Comparison of ENCODE assay signal across 19 cellular contexts in genomic region chr13:113750554-113751399, GRCh38. TPM values are rescaled to one million over a fixed set of nuclear protein-coding genes. Genes with fewer than 3 reads are reported as not detected.
DNase-seq lines count a peak whose midpoint lies in the region; ATAC-seq, FAIRE-seq and TF ChIP-seq lines count a peak whose summit lies in the region.
"Had no signal": no experiment of that assay in that cellular context is flagged by ENCODE, and none has a peak within 500 bp of the region (broad histone marks: within the 10 kb centered on the region; RNA-seq: fewer than 3 reads in every experiment).

No MANE protein-coding gene starts in this region.

- CTCF ChIA-PET in HEK293 (lab: Yijun Ruan, JAX) (interaction anchor here (0.6 kb wide), 1 partner anchor 51 kb away, joined by 3 read pairs; no protein-coding TSS in a partner anchor), GM12878 (lab: Yijun Ruan, JAX) (no interaction called here)

- no peak overlapping the region for H2BK5ac ChIP-seq in trophoblast cell (ENCODE audit: low read depth, low read length, poor library complexity)

- H4K12ac ChIP-seq in trophoblast cell (ENCODE audit: low read depth, low read length): no peak overlapping the region

- no peak for ATAC-seq in GM12878
- ATAC-seq: A549 had no signal

- SMC1A ChIA-PET in GM12878 (lab: Charles Lee; ENCODE audit: uncharacterized antibody, unreplicated experiment): no interaction called here

- no peak for TF ChIP-seq POLR2A in GM12878 (IDR thresholded peaks at IDR 0.05; ENCODE audit: low read depth, low read length)

- 71% methylated on average over 23 of the region's 23 CpGs for WGBS in GM12878 (ENCODE audit: insufficient coverage, insufficient replicate concordance, low lambda C conversion rate, missing lambda C conversion rate)
- no CpG with 5 or more reads among the region's 23 CpGs for WGBS in trophoblast cell (ENCODE audit: extremely low coverage, insufficient coverage, insufficient read length)

- FAIRE-seq in GM12878 (lab: Jason Lieb, UNC): no peak
- FAIRE-seq in keratinocyte (lab: Jason Lieb, UNC): peak; percentile 5
- FAIRE-seq: A549 had no signal

- intact Hi-C loops in GM12878 (cut with micrococcal nuclease; ENCODE audit: unreplicated experiment): no loop called here

- H3K9me1 ChIP-seq in keratinocyte (ENCODE audit: control insufficient read depth, extremely low read depth, insufficient read depth, low read length): no peaks in the 10 kb centered on the region

- no peak overlapping the region for H4K8ac ChIP-seq in trophoblast cell (ENCODE audit: low read depth, low read length)

- H2AFZ ChIP-seq in GM12878 (ENCODE audit: control insufficient read depth, low read depth, low read length): no peak overlapping the region
- H2AFZ ChIP-seq in keratinocyte (ENCODE audit: control insufficient read depth, low read length): no peak overlapping the region
- H2AFZ ChIP-seq in trophoblast cell (ENCODE audit: insufficient read depth, low read length, poor library complexity): no peak overlapping the region

- no peak overlapping the region for H3K27ac ChIP-seq in HEK293 (ENCODE audit: extremely low read depth, low read depth, low read length)
- no peak overlapping the region for H3K27ac ChIP-seq in GM12878 (ENCODE audit: control insufficient read depth, insufficient read depth)
- H3K27ac ChIP-seq in keratinocyte (ENCODE audit: control insufficient read depth, insufficient read depth, low read length): no peak overlapping the region
- no peak overlapping the region for H3K27ac ChIP-seq in trophoblast cell (ENCODE audit: low read depth, low read length)
- H3K27ac ChIP-seq: A549, RWPE1 had no signal

- no peak for TF ChIP-seq EP300 in GM12878 (IDR thresholded peaks at IDR 0.05; ENCODE audit: borderline replicate concordance in 1 of 2, control insufficient read depth in 1 of 2, low read depth in 2 of 2, low read length in 2 of 2)

- no peak overlapping the region for H3K14ac ChIP-seq in trophoblast cell (ENCODE audit: low read length)

- no peaks in the 10 kb centered on the region for H3K9me3 ChIP-seq in HEK293 (ENCODE audit: control insufficient read depth, insufficient read depth, low read depth, low read length)
- no peaks in the 10 kb centered on the region; the same call in 2 of the 3 replicates for H3K9me3 ChIP-seq in GM12878 (replicated peaks; ENCODE audit: control insufficient read depth, insufficient read depth, low read length)
- peaks cover 8% of the 10 kb centered on the region for H3K9me3 ChIP-seq in keratinocyte (ENCODE audit: control insufficient read depth, low read depth, low read length)
- H3K9me3 ChIP-seq in trophoblast cell (ENCODE audit: insufficient read depth, low read depth, low read length): peaks cover 15% of the 10 kb centered on the region
- H3K9me3 ChIP-seq: A549, BE2C had no signal

- H3K4me2 ChIP-seq in GM12878 (ENCODE audit: control insufficient read depth, insufficient read depth): no peak overlapping the region
- no peak overlapping the region for H3K4me2 ChIP-seq in keratinocyte (ENCODE audit: control insufficient read depth, extremely low read depth, insufficient read depth, low read depth, low read length)
- H3K4me2 ChIP-seq in trophoblast cell (ENCODE audit: low read length): no peak overlapping the region
- H3K4me2 ChIP-seq: A549 had no signal

- no peak overlapping the region for H3K9ac ChIP-seq in GM12878 (ENCODE audit: control insufficient read depth, insufficient read depth, low read length)
- H3K9ac ChIP-seq in keratinocyte (ENCODE audit: control insufficient read depth, extremely low read depth, insufficient read depth, low read length): no peak overlapping the region
- H3K9ac ChIP-seq in trophoblast cell (ENCODE audit: low read length): no peak overlapping the region

- H3K4me1 ChIP-seq in HEK293 (ENCODE audit: control insufficient read depth, insufficient read depth, low read length) (no peaks in the 10 kb centered on the region), GM12878 (ENCODE audit: control insufficient read depth, insufficient read depth, low read length) (no peaks in the 10 kb centered on the region), keratinocyte (ENCODE audit: control insufficient read depth, extremely low read depth, insufficient read depth, low read length) (no peaks in the 10 kb centered on the region), trophoblast cell (ENCODE audit: control insufficient read depth in 1 of 2, insufficient read depth in 2 of 2, low read length in 2 of 2) (no peaks in the 10 kb centered on the region)
- H3K4me1 ChIP-seq: A549 had no signal

- TF ChIP-seq RAD21 in GM12878 (IDR thresholded peaks at IDR 0.05; ENCODE audit: insufficient read depth, low read depth, low read length): no peak

- RAD21 ChIA-PET in GM12878 (lab: Charles Lee; ENCODE audit: unreplicated experiment): no interaction called here

- H3K27me3 ChIP-seq in GM12878 (replicated peaks in 1 of 2; ENCODE audit: control insufficient read depth in 2 of 2, insufficient read depth in 2 of 2, low read length in 1 of 2): no peaks in the 10 kb centered on the region
- peaks cover 18% of the 10 kb centered on the region for H3K27me3 ChIP-seq in keratinocyte (ENCODE audit: control insufficient read depth, extremely low read depth, insufficient read depth, low read length)
- H3K27me3 ChIP-seq in trophoblast cell (ENCODE audit: insufficient read depth, low read length): no peaks in the 10 kb centered on the region
- H3K27me3 ChIP-seq: BE2C had no signal

- H3K36me3 ChIP-seq in HEK293 (ENCODE audit: control insufficient read depth in 2 of 2, insufficient read depth in 1 of 2, low read length in 2 of 2) (no peaks in the 10 kb centered on the region), GM12878 (ENCODE audit: control insufficient read depth in 2 of 2, insufficient read depth in 2 of 2, low read length in 1 of 2) (no peaks in the 10 kb centered on the region), keratinocyte (ENCODE audit: control insufficient read depth in 2 of 2, extremely low read depth in 1 of 2, insufficient read depth in 2 of 2, low read length in 2 of 2) (no peaks in the 10 kb centered on the region), trophoblast cell (ENCODE audit: control insufficient read depth in 1 of 2, insufficient read depth in 2 of 2, low read length in 2 of 2) (no peaks in the 10 kb centered on the region)
- H3K36me3 ChIP-seq: BE2C had no signal

- in situ Hi-C loops in GM12878 (cut with MboI): no loop called here

- H3K18ac ChIP-seq in trophoblast cell (ENCODE audit: low read length): no peak overlapping the region

- dilution Hi-C loops in keratinocyte (cut with MboI; ENCODE audit: extremely low pct_ligation_motif_present, low sequenced_read_pairs): no loop called here

- H3K4me3 ChIP-seq in HEK293 (ENCODE audit: low read depth, low read length): no peak overlapping the region
- H3K4me3 ChIP-seq in GM12878: no peak overlapping the region
- H3K4me3 ChIP-seq in keratinocyte (ENCODE audit: control insufficient read depth in 2 of 3, extremely low read depth in 1 of 3, insufficient read depth in 2 of 3, low read depth in 1 of 3, low read length in 3 of 3): no peak overlapping the region
- H3K4me3 ChIP-seq in trophoblast cell (ENCODE audit: low read depth, low read length): peak overlapping the region; percentile 55
- H3K4me3 ChIP-seq: A549 had no signal

- H3K23ac ChIP-seq in trophoblast cell (ENCODE audit: low read length): peak overlapping the region; percentile 0

- no peak for DNase-seq in GM12878 (ENCODE audit: low read depth, low spot score)
- no peak for DNase-seq in keratinocyte (ENCODE audit: low read depth, low spot score)
- DNase-seq in trophoblast cell: no peak
- DNase-seq in amniotic stem cell (lab: John Stamatoyannopoulos, UW): no peak
- no peak for DNase-seq in NCI-H2029 (lab: John Stamatoyannopoulos, UW)
- no peak for DNase-seq in SK-N-DZ (ENCODE audit: low spot score)
- DNase-seq: BE2C, EL, H9, KG1, NCI-H1092, NCI-H1436, NCI-H187 treated with DMSO at 0.1 percent for 48 hours, NCI-H510A, NCI-H748 treated with DMSO at 0.1 percent for 48 hours, SIG-M5 had no signal

- no peak overlapping the region for H2AK5ac ChIP-seq in trophoblast cell (ENCODE audit: low read length)

- H3K79me2 ChIP-seq in GM12878 (ENCODE audit: control insufficient read depth, insufficient read depth, low read length) (no peaks in the 10 kb centered on the region), keratinocyte (ENCODE audit: control insufficient read depth, insufficient read depth, low read length) (no peaks in the 10 kb centered on the region), trophoblast cell (ENCODE audit: control insufficient read depth, insufficient read depth, low read length, poor library complexity) (no peaks in the 10 kb centered on the region)

- BruUV-seq in GM12878 (replicated peaks; lab: Mats Ljungman, UMichigan): no TSS peak

- POLR2A ChIA-PET in HEK293 (lab: Yijun Ruan, JAX) (no interaction called here), GM12878 (lab: Charles Lee) (no interaction called here)

- no peak overlapping the region for H3K4ac ChIP-seq in trophoblast cell (ENCODE audit: low read depth, low read length)

- no peak for TF ChIP-seq CTCF in HEK293 (tag by site-specific recombination; IDR thresholded peaks at IDR 0.05)
- no peak for TF ChIP-seq CTCF in GM12878 (IDR thresholded peaks at IDR 0.05 in 2 of 3, conservative IDR thresholded peaks at IDR 0.05 in 1 of 3; ENCODE audit: control insufficient read depth in 2 of 3, extremely low read depth in 1 of 3, insufficient read depth in 1 of 3, low read depth in 3 of 3, low read length in 3 of 3)
- TF ChIP-seq CTCF in keratinocyte (optimal IDR thresholded peaks at IDR 0.05 in 1 of 3, IDR thresholded peaks at IDR 0.05 in 1 of 3, conservative IDR thresholded peaks at IDR 0.05 in 1 of 3; ENCODE audit: extremely low read depth in 1 of 3, insufficient read depth in 2 of 3, low read length in 3 of 3): no peak

- no peaks in the 10 kb centered on the region for H4K20me1 ChIP-seq in GM12878 (ENCODE audit: control insufficient read depth, insufficient read depth)
- no peaks in the 10 kb centered on the region for H4K20me1 ChIP-seq in keratinocyte (ENCODE audit: control insufficient read depth, extremely low read depth, insufficient read depth, low read length)

- no peak overlapping the region for H2BK120ac ChIP-seq in trophoblast cell (ENCODE audit: insufficient read depth, low read length, poor library complexity)

- H3K79me1 ChIP-seq in trophoblast cell (ENCODE audit: low read length): no peaks in the 10 kb centered on the region

- no peak overlapping the region for H4K91ac ChIP-seq in trophoblast cell (ENCODE audit: low read depth, low read length)

- no peak overlapping the region for H2BK12ac ChIP-seq in trophoblast cell (ENCODE audit: low read length)

RNA-seq across cellular contexts. Expression of gene TMEM255B, which starts 8.2 kb away (rescaled TPM):
- total RNA-seq in GM12878 (2013; cell fraction: nucleolus; rRNA removed): 0.95 and 1.4 TPM in 2 replicates
- 0.06 and 0.22 TPM in 2 replicates for total RNA-seq in GM12878 (2014; rRNA removed)
- total RNA-seq in GM12878 (2014; rRNA removed; fragmentation: Illumina TruSeq; extraction: Trizol): 0.13 and 0.18 TPM in 2 replicates
- 0.43 and 0.62 TPM in 2 replicates for total RNA-seq in GM12878 (2021)
- polyA plus RNA-seq in GM12878 (2011; ENCODE audit: low read depth): 0.04 TPM
- 0.04 and 0.05 TPM in 2 replicates for polyA plus RNA-seq in GM12878 (2011; rRNA removed)
- polyA plus RNA-seq in GM12878 (2011; cell fraction: cytosol; rRNA removed): 0.03 TPM in 2 replicates
- 0.19 and 0.29 TPM in 2 replicates for polyA plus RNA-seq in GM12878 (2011; cell fraction: nucleus; rRNA removed)
- polyA plus RNA-seq in GM12878 (2012): 0.57 and 0.81 TPM in 2 replicates
- 0.05 and 0.15 TPM in 2 replicates for polyA plus RNA-seq in GM12878 (2014; fragmentation: Illumina TruSeq; extraction: Trizol)
- not detected for polyA plus RNA-seq in GM12878 (2014; fragmentation: Nextera tagmentation; extraction: Ambion mirVana)
- 0.23 and 0.27 TPM in 2 replicates for polyA plus RNA-seq in GM12878 (2014; rRNA removed)
- polyA plus RNA-seq in GM12878 (2016; fragmentation: Nextera tagmentation; extraction: Ambion mirVana): under 1 TPM in 1 of 2 experiments, not detected in 1; 0.04 TPM
- not detected in 2 replicates for polyA minus RNA-seq in GM12878 (2011; rRNA and poly(A)+ RNA removed)
- not detected in 2 replicates for polyA minus RNA-seq in GM12878 (2011; cell fraction: cytosol; rRNA and poly(A)+ RNA removed)
- 0.24 and 0.38 TPM in 2 replicates for polyA minus RNA-seq in GM12878 (2011; cell fraction: nucleus; rRNA and poly(A)+ RNA removed)
- 5.3 to 9.4 TPM (median 7.6 TPM) in 3 replicates for polyA plus RNA-seq in keratinocyte
- polyA plus RNA-seq in keratinocyte (2011; ENCODE audit: low read depth): 1.6 TPM
- 6.0 and 10.5 TPM in 2 replicates for polyA plus RNA-seq in keratinocyte (2011; cell fraction: cytosol; rRNA removed)
- polyA plus RNA-seq in keratinocyte (2011; cell fraction: nucleus; rRNA removed): 5.8 and 6.7 TPM in 2 replicates
- 1.9 and 5.2 TPM in 2 replicates for polyA plus RNA-seq in keratinocyte (2012; ENCODE audit: low replicate concordance)
- 2.8 to 4.3 TPM (median 4.0 TPM) in 3 replicates for polyA minus RNA-seq in keratinocyte
- 3.3 TPM for polyA minus RNA-seq in keratinocyte (2011; cell fraction: cytosol; rRNA and poly(A)+ RNA removed)
- polyA minus RNA-seq in keratinocyte (2011; cell fraction: nucleus; rRNA and poly(A)+ RNA removed): 2.8 and 4.2 TPM in 2 replicates
- 0.75 and 0.83 TPM in 2 replicates for polyA plus RNA-seq in trophoblast cell (2013)
- 0.05 TPM in 1 of 2 replicates, not detected in the other for polyA plus RNA-seq in SK-N-DZ (2014; cell fraction: cytosol; rRNA removed)
- not detected in 2 replicates for polyA plus RNA-seq in SK-N-DZ (2014; cell fraction: nucleus; rRNA removed)
